In genomic region chr3:74905478-74905877, GRCh38 we compare ENCODE assay signal across 35 cellular contexts.
"Had no signal": no experiment of that assay in that cellular context is flagged by ENCODE, and none has a peak within 500 bp of the region (broad histone marks: within the 10 kb centered on the region; RNA-seq: fewer than 3 reads in every experiment).

No MANE protein-coding gene starts in this region.

- H3K4me1 ChIP-seq: adrenal gland, ascending aorta, body of pancreas, breast epithelium had no signal

- H3K4me3 ChIP-seq: adrenal gland, ascending aorta, body of pancreas, breast epithelium, cardiac muscle cell had no signal

- H3K27ac ChIP-seq: adrenal gland, ascending aorta, body of pancreas, brain microvascular endothelial cell, breast epithelium, cardiac muscle cell had no signal

- DNase-seq: activated effector memory CD4-positive, alpha-beta T cell treated with anti-CD3 and anti-CD28 coated beads, Interleukin-2, amount 50 U/mL, for 16 hours; activated effector memory CD4-positive, alpha-beta T cell treated with Interleukin-2 at 50 U/mL for 16 hours; activated gamma-delta T cell; activated gamma-delta T cell treated with Interleukin-2 at 50 U/mL for 16 hours; activated naive CD4-positive, alpha-beta T cell; activated naive CD4-positive, alpha-beta T cell treated with anti-CD3 and anti-CD28 coated beads for 36 hours; activated naive CD4-positive, alpha-beta T cell treated with anti-CD3 and anti-CD28 coated beads, Interleukin-2, amount 10 ng/mL, durations not matched to agents 7 days and 5 days; activated naive CD4-positive, alpha-beta T cell treated with anti-CD3 and anti-CD28 coated beads, Interleukin-2, amount 50 U/mL, for 16 hours; activated naive CD4-positive, alpha-beta T cell treated with Interleukin-2 at 50 U/mL for 16 hours; activated naive CD8-positive, alpha-beta T cell treated with anti-CD3 and anti-CD28 coated beads for 36 hours; activated naive CD8-positive, alpha-beta T cell treated with anti-CD3 and anti-CD28 coated beads, Interleukin-2, amount 10 ng/mL, durations not matched to agents 7 days and 5 days; activated naive CD8-positive, alpha-beta T cell treated with anti-CD3 and anti-CD28 coated beads, Interleukin-2, amount 50 U/mL, for 24 hours; activated T-cell treated with anti-CD3 and anti-CD28 coated beads for 4 hours; activated T-cell treated with anti-CD3 and anti-CD28 coated beads, Interleukin-2, amount 50 U/mL, for 1 hour; activated T-cell treated with anti-CD3 and anti-CD28 coated beads, Interleukin-2, amount 50 U/mL, for 24 hours; activated T-cell treated with anti-CD3 and anti-CD28 coated beads, Interleukin-2, amount 50 U/mL, for 4 hours; activated T-cell treated with anti-CD3 and anti-CD28 coated beads, Interleukin-2, amount 50 U/mL, for 48 hours; activated T-cell treated with anti-CD3 and anti-CD28 coated beads, Interleukin-2, amount 50 U/mL, for 72 hours; adrenal gland; amniotic stem cell; amygdala; anterior cingulate cortex; aorta; body of pancreas; brain microvascular endothelial cell; caudate nucleus; central memory CD4-positive, alpha-beta T cell; cerebellar nuclear complex had no signal

- H3K27me3 ChIP-seq: adrenal gland, ascending aorta, body of pancreas, brain microvascular endothelial cell, breast epithelium, cardiac muscle cell had no signal

- H3K36me3 ChIP-seq: adrenal gland, ascending aorta, brain microvascular endothelial cell, breast epithelium, cardiac muscle cell had no signal

- FAIRE-seq: astrocyte, bronchial epithelial cell had no signal

- ATAC-seq: activated naive CD4-positive, alpha-beta T cell treated with anti-CD3 and anti-CD28 coated beads, Interleukin-2, amount 50 U/mL, for 72 hours; activated naive CD8-positive, alpha-beta T cell treated with anti-CD3 and anti-CD28 coated beads, Interleukin-2, amount 50 U/mL, for 24 hours; activated T-cell treated with anti-CD3 and anti-CD28 coated beads, Interleukin-2, amount 50 U/mL, for 4 hours; activated T-cell treated with anti-CD3 and anti-CD28 coated beads, Interleukin-2, amount 50 U/mL, for 72 hours; activated T-helper 17 cell treated with anti-CD3 and anti-CD28 coated beads, Interleukin-2, amount 50 U/mL, for 72 hours; body of pancreas had no signal

- H3K9me3 ChIP-seq: adrenal gland, ascending aorta, breast epithelium had no signal
